In the genomic region with DNA sequence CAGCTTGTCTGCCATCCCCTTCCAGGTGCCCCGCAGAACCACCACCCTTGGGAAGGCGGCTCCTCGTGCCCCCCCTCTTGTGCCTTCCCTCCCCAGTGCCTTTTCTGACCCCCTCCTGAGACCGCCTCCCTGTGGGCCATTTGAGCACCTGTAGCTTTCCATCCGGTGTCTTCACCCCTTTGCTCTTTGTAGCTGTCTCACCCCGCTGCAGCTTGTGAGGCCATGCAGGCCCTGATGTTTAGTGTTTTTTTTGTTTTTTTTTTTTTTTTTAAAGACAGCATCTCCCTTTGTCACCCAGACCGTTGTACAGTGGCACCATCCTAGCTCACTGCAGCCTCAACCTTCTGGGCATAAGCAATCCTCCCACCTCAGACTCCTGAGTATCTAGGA, we compare ENCODE assay signal across 14 cellular contexts. TPM values are rescaled to one million over a fixed set of nuclear protein-coding genes. Genes with fewer than 3 reads are reported as not detected.
A peak's percentile ranks its signal among the peaks of the same experiment; 100 is the strongest.
DNase-seq lines count a peak whose midpoint lies in the region; ATAC-seq and TF ChIP-seq lines count a peak whose summit lies in the region.
"Had no signal": no experiment of that assay in that cellular context is flagged by ENCODE, and none has a peak within 500 bp of the region (broad histone marks: within the 10 kb centered on the region; RNA-seq: fewer than 3 reads in every experiment).

No MANE protein-coding gene starts in this region.

- ATAC-seq in GM23338 (peak; percentile 17), PC-3 (no peak), gastrocnemius medialis (no peak), sciatic nerve (no peak)
- ATAC-seq: T-helper 17 cell had no signal

- DNase-seq in GM23338 (ENCODE audit: low spot score): no peak
- DNase-seq in PC-3: no peak
- no peak for DNase-seq in gastrocnemius medialis
- no peak for DNase-seq in central memory CD4-positive, alpha-beta T cell
- DNase-seq in stimulated activated naive CD4-positive, alpha-beta T cell (lab: John Stamatoyannopoulos, UW): no peak
- DNase-seq in activated CD4-positive, alpha-beta T cell treated with anti-CD3 and anti-CD28 coated beads, Interleukin-2, amount 50 U/mL, for 1 hour: no peak
- no peak for DNase-seq in sciatic nerve (ENCODE audit: low spot score)
- DNase-seq: activated CD4-positive, alpha-beta T cell treated with anti-CD3 and anti-CD28 coated beads, Interleukin-2, amount 50 U/mL, for 48 hours; activated gamma-delta T cell; hippocampal formation; NCI-H510A; Peyer's patch; T-helper 17 cell had no signal

- H3K27me3 ChIP-seq in GM23338 (ENCODE audit: insufficient read depth) (no peaks in the 10 kb centered on the region), PC-3 (ENCODE audit: low read length) (no peaks in the 10 kb centered on the region), iPS-18a (ENCODE audit: control insufficient read depth, insufficient read depth, low read length) (no peaks in the 10 kb centered on the region), gastrocnemius medialis (no peaks in the 10 kb centered on the region)
- H3K27me3 ChIP-seq: Peyer's patch had no signal

- no TSS peak for BruUV-seq in PC-3 (replicated peaks; lab: Mats Ljungman, UMichigan)

- POLR2A ChIA-PET in PC-3 (lab: Charles Lee; ENCODE audit: unreplicated experiment): interaction anchor here (1.7 kb wide), 1 partner anchor 13 kb away, joined by 5 read pairs; no protein-coding TSS in a partner anchor

- H3K4me3 ChIP-seq in GM23338: peak overlapping the region; percentile 10
- peak overlapping the region; percentile 36; the same call in 1 of the 2 replicates for H3K4me3 ChIP-seq in PC-3 (ENCODE audit: low read length)
- H3K4me3 ChIP-seq in iPS-18a (ENCODE audit: low read length): peak overlapping the region; percentile 24
- H3K4me3 ChIP-seq in gastrocnemius medialis: no peak overlapping the region
- H3K4me3 ChIP-seq: Peyer's patch had no signal

- no peaks in the 10 kb centered on the region for H3K36me3 ChIP-seq in GM23338 (ENCODE audit: insufficient read depth)
- 0 out of 2 replicates have a peak, but pooled peaks cover 3% of the 10 kb centered on the region for H3K36me3 ChIP-seq in PC-3 (ENCODE audit: low read depth, low read length)
- H3K36me3 ChIP-seq in iPS-18a (ENCODE audit: control insufficient read depth, low read depth, low read length): no peaks in the 10 kb centered on the region
- no peaks in the 10 kb centered on the region for H3K36me3 ChIP-seq in gastrocnemius medialis
- H3K36me3 ChIP-seq: Peyer's patch had no signal

- H3K9me2 ChIP-seq in GM23338 (ENCODE audit: insufficient read depth) (no peaks in the 10 kb centered on the region), PC-3 (replicated peaks; ENCODE audit: low read length) (no peaks in the 10 kb centered on the region)

- H3K4me1 Mint-ChIP-seq in GM23338: peaks cover 59% of the 10 kb centered on the region

- H3K4me1 ChIP-seq in GM23338 (ENCODE audit: insufficient read depth) (peaks cover 60% of the 10 kb centered on the region), PC-3 (ENCODE audit: insufficient read depth, low read length) (peaks cover 24% of the 10 kb centered on the region), iPS-18a (ENCODE audit: control insufficient read depth, low read depth, low read length) (peaks cover 36% of the 10 kb centered on the region), gastrocnemius medialis (peaks cover 58 to 78% of the 10 kb centered on the region in 2 donors)

- H3K27me3 Mint-ChIP-seq in GM23338 (ENCODE audit: insufficient read depth, low read depth, poor library complexity): peaks cover 23% of the 10 kb centered on the region
- H3K27me3 Mint-ChIP-seq: T-helper 17 cell had no signal

- intact Hi-C loops in PC-3 (cut with micrococcal nuclease) (no loop called here), gastrocnemius medialis (cut with DNase I; ENCODE audit: low total_unique reads) (loop anchor here (2.0 kb wide), 1 partner anchor 31 kb away; no protein-coding TSS in a partner anchor), sciatic nerve (cut with DNase I) (no loop called here)

- no peak overlapping the region for H2AFZ ChIP-seq in GM23338
- no peak overlapping the region for H2AFZ ChIP-seq in PC-3 (ENCODE audit: low read length)

- H3K27ac ChIP-seq in GM23338 (ENCODE audit: low read depth): peak overlapping the region; percentile 88
- H3K27ac ChIP-seq in PC-3 (ENCODE audit: low read length): peak overlapping the region; percentile 97
- peak overlapping the region; percentile 6 for H3K27ac ChIP-seq in iPS-18a (ENCODE audit: low read length)
- peak overlapping the region; percentile 84 to 93 (median 91) for H3K27ac ChIP-seq in gastrocnemius medialis
- H3K27ac ChIP-seq: Peyer's patch had no signal

- peak overlapping the region; percentile 98 for H3K27ac Mint-ChIP-seq in GM23338
- H3K27ac Mint-ChIP-seq: T-helper 17 cell had no signal

- in situ Hi-C loops in gastrocnemius medialis (cut with MboI; ENCODE audit: low sequenced_read_pairs in 4 of 4): loop anchor here in 1 of 4 donors (10.0 kb wide), 1 partner anchor 85 kb away; no protein-coding TSS in a partner anchor

- peaks cover 11% of the 10 kb centered on the region; the same call in 2 of the 3 replicates for H3K36me3 Mint-ChIP-seq in GM23338 (ENCODE audit: low read depth)

- peak in 1 of 2 experiments; percentile 2; a peak in 1 of 4 replicates for TF ChIP-seq CTCF in GM23338 (conservative IDR thresholded peaks at IDR 0.05; ENCODE audit: low read depth in 2 of 2)
- TF ChIP-seq CTCF in PC-3 (conservative IDR thresholded peaks at IDR 0.05; ENCODE audit: low read depth, low read length): no peak
- no peak for TF ChIP-seq CTCF in gastrocnemius medialis (IDR thresholded peaks at IDR 0.05 in 4 of 5, conservative IDR thresholded peaks at IDR 0.05 in 1 of 5)

- H3K9ac ChIP-seq in PC-3 (ENCODE audit: low read length) (peak overlapping the region; percentile 70), iPS-18a (ENCODE audit: low read length) (peak overlapping the region; percentile 13)

- peaks cover 36% of the 10 kb centered on the region for H4K20me1 ChIP-seq in GM23338 (replicated peaks; ENCODE audit: insufficient read depth)
- H4K20me1 ChIP-seq in PC-3 (ENCODE audit: low read length): no peaks in the 10 kb centered on the region

- H3K9me3 ChIP-seq in PC-3 (ENCODE audit: low read length): no peaks in the 10 kb centered on the region
- H3K9me3 ChIP-seq in iPS-18a (ENCODE audit: control insufficient read depth, low read depth, low read length): no peaks in the 10 kb centered on the region
- H3K9me3 ChIP-seq in gastrocnemius medialis: no peaks in the 10 kb centered on the region
- H3K9me3 ChIP-seq: Peyer's patch had no signal

- H3K4me2 ChIP-seq in GM23338 (peak overlapping the region; percentile 23), PC-3 (ENCODE audit: low read length) (peak overlapping the region; percentile 68)

- H3K9me3 Mint-ChIP-seq in GM23338: no peaks in the 10 kb centered on the region; the same call in 2 of the 3 replicates

- H3F3A ChIP-seq in GM23338 (replicated peaks; ENCODE audit: low read depth) (peaks cover 5% of the 10 kb centered on the region; the same call in 1 of the 2 replicates), PC-3 (ENCODE audit: low read length, unreplicated experiment) (peaks cover 8% of the 10 kb centered on the region)

- CTCF ChIA-PET in PC-3 (lab: Charles Lee): interaction anchor here (0.8 to 1.4 kb wide), 2 partner anchors 14 to 72 kb away, joined by 4 to 13 read pairs; no protein-coding TSS in a partner anchor

- TF ChIP-seq POLR2A in gastrocnemius medialis (IDR thresholded peaks at IDR 0.05): no peak

- peak overlapping the region; percentile 61 for H3K4me3 Mint-ChIP-seq in GM23338
- H3K4me3 Mint-ChIP-seq: T-helper 17 cell had no signal

- H3K79me2 ChIP-seq in GM23338 (replicated peaks; ENCODE audit: insufficient read depth): peaks cover 98% of the 10 kb centered on the region
- peaks cover 96% of the 10 kb centered on the region for H3K79me2 ChIP-seq in PC-3 (ENCODE audit: low read length)

TF ChIP-seq in GM23338, 12 proteins besides CTCF, POLR2A, EP300 and RAD21 (continues in another document):
- TF ChIP-seq POLR2AphosphoS5 (IDR thresholded peaks at IDR 0.05; ENCODE audit: low read depth) (no peak), STAT1 (IDR thresholded peaks at IDR 0.05; ENCODE audit: unreplicated experiment) (no peak), ZNF114 (CRISPR knock-in tag; IDR thresholded peaks at IDR 0.05) (no peak), ZNF331 (CRISPR knock-in tag; IDR thresholded peaks at IDR 0.05; ENCODE audit: low read depth) (no peak), CREB1 (CRISPR knock-in tag; IDR thresholded peaks at IDR 0.05; ENCODE audit: low read depth) (no peak), EZH2 (IDR thresholded peaks at IDR 0.05; ENCODE audit: low read depth, unreplicated experiment) (no peak), EZH2phosphoT487 (IDR thresholded peaks at IDR 0.05; ENCODE audit: unreplicated experiment) (no peak)
- TF ChIP-seq, protein P1, sequence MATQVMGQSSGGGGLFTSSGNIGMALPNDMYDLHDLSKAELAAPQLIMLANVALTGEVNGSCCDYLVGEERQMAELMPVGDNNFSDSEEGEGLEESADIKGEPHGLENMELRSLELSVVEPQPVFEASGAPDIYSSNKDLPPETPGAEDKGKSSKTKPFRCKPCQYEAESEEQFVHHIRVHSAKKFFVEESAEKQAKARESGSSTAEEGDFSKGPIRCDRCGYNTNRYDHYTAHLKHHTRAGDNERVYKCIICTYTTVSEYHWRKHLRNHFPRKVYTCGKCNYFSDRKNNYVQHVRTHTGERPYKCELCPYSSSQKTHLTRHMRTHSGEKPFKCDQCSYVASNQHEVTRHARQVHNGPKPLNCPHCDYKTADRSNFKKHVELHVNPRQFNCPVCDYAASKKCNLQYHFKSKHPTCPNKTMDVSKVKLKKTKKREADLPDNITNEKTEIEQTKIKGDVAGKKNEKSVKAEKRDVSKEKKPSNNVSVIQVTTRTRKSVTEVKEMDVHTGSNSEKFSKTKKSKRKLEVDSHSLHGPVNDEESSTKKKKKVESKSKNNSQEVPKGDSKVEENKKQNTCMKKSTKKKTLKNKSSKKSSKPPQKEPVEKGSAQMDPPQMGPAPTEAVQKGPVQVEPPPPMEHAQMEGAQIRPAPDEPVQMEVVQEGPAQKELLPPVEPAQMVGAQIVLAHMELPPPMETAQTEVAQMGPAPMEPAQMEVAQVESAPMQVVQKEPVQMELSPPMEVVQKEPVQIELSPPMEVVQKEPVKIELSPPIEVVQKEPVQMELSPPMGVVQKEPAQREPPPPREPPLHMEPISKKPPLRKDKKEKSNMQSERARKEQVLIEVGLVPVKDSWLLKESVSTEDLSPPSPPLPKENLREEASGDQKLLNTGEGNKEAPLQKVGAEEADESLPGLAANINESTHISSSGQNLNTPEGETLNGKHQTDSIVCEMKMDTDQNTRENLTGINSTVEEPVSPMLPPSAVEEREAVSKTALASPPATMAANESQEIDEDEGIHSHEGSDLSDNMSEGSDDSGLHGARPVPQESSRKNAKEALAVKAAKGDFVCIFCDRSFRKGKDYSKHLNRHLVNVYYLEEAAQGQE (IDR thresholded peaks at IDR 0.05; ENCODE audit: unreplicated experiment): no peak

RNA-seq across cellular contexts. Expression of a gene that starts 52.5 kb away (rescaled TPM):
- total RNA-seq in GM23338 (2014; rRNA removed; shearing (Covaris generic)): 41.4 and 64.0 TPM in 2 replicates
- polyA plus RNA-seq in GM23338 (2016; fragmentation: Nextera tagmentation; extraction: Ambion mirVana): 40.1 and 49.9 TPM in 2 replicates
- 39.6 and 44.5 TPM in 2 replicates for total RNA-seq in PC-3 (2014; rRNA removed)
- 10 to 100 TPM; 44.1 to 57.9 (median 54.9) TPM for total RNA-seq in gastrocnemius medialis
- total RNA-seq in sciatic nerve: 156 TPM

Comparison
In these comparisons a context has a peak if more than half of its experiments do, and no peak if none do; other contexts are left out.
1. H3K27ac ChIP-seq: peak in every context shown above with its lines; median percentile 97 in PC-3; 91 in gastrocnemius medialis; 88 in GM23338; 6 in iPS-18a.
2. H3K4me3 ChIP-seq: peak in GM23338 (single experiment), PC-3 (single experiment) and iPS-18a (single experiment); none in gastrocnemius medialis (0 of 4).